10 cellular contexts compared by ENCODE assay signal in the genomic region with DNA sequence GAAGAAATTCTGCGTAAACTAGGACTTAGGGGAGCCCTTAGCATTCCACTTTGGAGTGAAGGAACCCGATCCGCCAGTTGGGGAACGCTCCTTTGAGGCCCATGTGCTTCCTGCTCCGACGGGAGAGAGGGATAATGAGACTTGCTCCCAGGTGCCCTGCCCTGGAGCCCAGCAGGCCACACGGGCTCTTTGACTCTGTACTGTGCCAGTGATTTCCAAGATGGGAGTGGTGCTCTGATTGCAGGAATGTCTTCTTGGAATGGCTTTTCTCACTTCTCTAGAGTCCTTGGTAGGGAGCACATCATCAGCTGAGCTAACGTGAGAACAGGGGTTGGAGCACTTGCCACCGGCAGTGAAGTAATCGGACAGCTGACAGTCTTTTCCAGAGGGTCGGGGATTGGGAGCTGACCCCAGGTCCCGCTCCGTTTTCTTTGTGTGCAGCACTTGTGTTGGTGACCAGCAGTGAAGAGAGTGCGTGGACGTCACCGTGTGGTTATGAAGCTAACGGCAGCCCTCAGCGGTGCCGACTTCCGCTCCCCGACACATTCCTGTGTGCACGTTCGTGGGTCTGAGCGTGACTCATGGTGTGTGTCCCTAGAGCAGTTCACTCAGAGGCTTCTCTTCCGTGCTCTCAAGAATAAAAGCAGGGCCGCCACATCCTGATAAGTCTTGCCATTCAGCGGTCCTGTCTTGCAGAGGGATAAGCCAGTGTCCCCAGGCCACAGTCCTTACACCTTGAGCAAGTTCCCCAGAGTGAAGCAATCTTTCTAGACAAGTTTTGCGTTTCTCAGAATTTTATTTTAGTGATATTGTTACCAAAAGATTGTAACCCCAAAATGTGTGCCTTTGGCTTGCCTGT. TPM values are rescaled to one million over a fixed set of nuclear protein-coding genes. Genes with fewer than 3 reads are reported as not detected.
A peak's percentile ranks its signal among the peaks of the same experiment; 100 is the strongest.
DNase-seq lines count a peak whose midpoint lies in the region; ATAC-seq, FAIRE-seq and TF ChIP-seq lines count a peak whose summit lies in the region.
"Had no signal": no experiment of that assay in that cellular context is flagged by ENCODE, and none has a peak within 500 bp of the region (broad histone marks: within the 10 kb centered on the region; RNA-seq: fewer than 3 reads in every experiment).

No MANE protein-coding gene starts in this region.

- no peaks in the 10 kb centered on the region for H3K27me3 ChIP-seq in bronchial epithelial cell (ENCODE audit: control insufficient read depth, insufficient read depth, low read length)

- H3K36me3 ChIP-seq in bronchial epithelial cell (ENCODE audit: control insufficient read depth, insufficient read depth, low read length), result peaks cover 11% of the 10 kb centered on the region

- DNase-seq in HS-27A (ENCODE audit: low read depth) (peak; percentile 95), bronchial epithelial cell (ENCODE audit: low read depth) (peak; percentile 80), islet precursor cell (peak; percentile 92), COLO829 (ENCODE audit: low spot score) (no peak), DMS 273 treated with DMSO at 0.1 percent for 48 hours (lab: John Stamatoyannopoulos, UW) (no peak)
- no peak for DNase-seq in stimulated activated effector memory CD8-positive, alpha-beta T cell treated with anti-CD3 and anti-CD28 coated beads, Interleukin-12 subunit alpha, Interleukin-12 subunit beta, amount 100 ng/mL, for 72 hours (ENCODE audit: low spot score in 2 of 2)
- DNase-seq: T-helper 17 cell had no signal

- no peaks in the 10 kb centered on the region for H3K9me3 Mint-ChIP-seq in stimulated activated effector memory CD8-positive, alpha-beta T cell treated with anti-CD3 and anti-CD28 coated beads, Interleukin-12 subunit alpha, Interleukin-12 subunit beta, amount 100 ng/mL, for 72 hours

- no peak for FAIRE-seq in bronchial epithelial cell (lab: Jason Lieb, UNC)
- FAIRE-seq: islet of Langerhans had no signal

- peaks cover 11% of the 10 kb centered on the region for H3K4me1 Mint-ChIP-seq in stimulated activated effector memory CD8-positive, alpha-beta T cell treated with anti-CD3 and anti-CD28 coated beads, Interleukin-12 subunit alpha, Interleukin-12 subunit beta, amount 100 ng/mL, for 72 hours

- peak; percentile 59 for TF ChIP-seq CTCF in bronchial epithelial cell (IDR thresholded peaks at IDR 0.05; ENCODE audit: insufficient read depth, low read length, severe bottlenecking)

- no peak overlapping the region for H3K4me3 Mint-ChIP-seq in stimulated activated effector memory CD8-positive, alpha-beta T cell treated with anti-CD3 and anti-CD28 coated beads, Interleukin-12 subunit alpha, Interleukin-12 subunit beta, amount 100 ng/mL, for 72 hours
- H3K4me3 Mint-ChIP-seq: T-helper 17 cell had no signal

- no peak overlapping the region for H3K27ac Mint-ChIP-seq in stimulated activated effector memory CD8-positive, alpha-beta T cell treated with anti-CD3 and anti-CD28 coated beads, Interleukin-12 subunit alpha, Interleukin-12 subunit beta, amount 100 ng/mL, for 72 hours
- H3K27ac Mint-ChIP-seq: T-helper 17 cell had no signal

- peak; percentile 36 for ATAC-seq in stimulated activated effector memory CD8-positive, alpha-beta T cell treated with anti-CD3 and anti-CD28 coated beads, Interleukin-12 subunit alpha, Interleukin-12 subunit beta, amount 100 ng/mL, for 72 hours
- ATAC-seq in GM18519 (IDR thresholded peaks at IDR 0.05; ENCODE audit: low FRiP score, unreplicated experiment) (no peak), HG02981 (IDR thresholded peaks at IDR 0.05; ENCODE audit: unreplicated experiment) (no peak)
- ATAC-seq: T-helper 17 cell had no signal

- no peak overlapping the region for H3K4me3 ChIP-seq in bronchial epithelial cell (ENCODE audit: low read depth, low read length)

- peaks cover 19% of the 10 kb centered on the region for H3K36me3 Mint-ChIP-seq in stimulated activated effector memory CD8-positive, alpha-beta T cell treated with anti-CD3 and anti-CD28 coated beads, Interleukin-12 subunit alpha, Interleukin-12 subunit beta, amount 100 ng/mL, for 72 hours

RNA-seq across cellular contexts. Expression of a gene that starts 25.6 kb away (rescaled TPM):
- 17.6 and 20.1 TPM in 2 replicates for total RNA-seq in bronchial epithelial cell

RNA-seq across cellular contexts. Expression of a gene that starts 35.9 kb away (rescaled TPM):
- not detected in 2 replicates for total RNA-seq in bronchial epithelial cell
- total RNA-seq: T-helper 17 cell had no signal

Comparison
In these comparisons a context has a peak if more than half of its experiments do, and no peak if none do; other contexts are left out.
1. DNase-seq: peak in HS-27A (single experiment), bronchial epithelial cell (single experiment) and islet precursor cell (single experiment); none in stimulated activated effector memory CD8-positive, alpha-beta T cell treated with anti-CD3 and anti-CD28 coated beads, Interleukin-12 subunit alpha, Interleukin-12 subunit beta, amount 100 ng/mL, for 72 hours (0 of 2), COLO829 (single experiment) and DMS 273 treated with DMSO at 0.1 percent for 48 hours (single experiment).